ENCODE assay signal across 1 cellular context in the genomic region with DNA sequence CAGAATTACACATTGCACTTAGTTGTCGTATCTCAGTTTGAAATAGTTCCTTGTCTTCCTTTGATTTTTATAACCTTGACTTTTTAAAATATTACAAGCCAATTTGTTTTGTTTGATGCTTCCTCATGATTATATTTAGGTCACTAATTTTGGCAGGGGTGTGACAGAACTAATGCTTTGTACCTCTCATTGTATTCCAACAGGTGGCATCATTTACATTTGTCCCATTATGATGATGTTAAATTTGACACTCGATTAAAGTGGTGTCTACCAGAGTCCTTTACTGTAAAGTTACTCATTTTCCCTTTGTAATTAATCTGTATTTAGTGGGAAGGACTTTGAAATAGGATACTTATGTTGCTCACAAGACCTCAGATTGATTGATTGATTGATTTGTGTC.
A peak's percentile ranks its signal among the peaks of the same experiment; 100 is the strongest.
TF ChIP-seq lines count a peak whose summit lies in the region.

No MANE protein-coding gene starts in this region.

TF ChIP-seq in HepG2, 621 proteins besides CTCF, POLR2A, EP300 and RAD21 (continued from another document):
- TF ChIP-seq, protein P1, sequence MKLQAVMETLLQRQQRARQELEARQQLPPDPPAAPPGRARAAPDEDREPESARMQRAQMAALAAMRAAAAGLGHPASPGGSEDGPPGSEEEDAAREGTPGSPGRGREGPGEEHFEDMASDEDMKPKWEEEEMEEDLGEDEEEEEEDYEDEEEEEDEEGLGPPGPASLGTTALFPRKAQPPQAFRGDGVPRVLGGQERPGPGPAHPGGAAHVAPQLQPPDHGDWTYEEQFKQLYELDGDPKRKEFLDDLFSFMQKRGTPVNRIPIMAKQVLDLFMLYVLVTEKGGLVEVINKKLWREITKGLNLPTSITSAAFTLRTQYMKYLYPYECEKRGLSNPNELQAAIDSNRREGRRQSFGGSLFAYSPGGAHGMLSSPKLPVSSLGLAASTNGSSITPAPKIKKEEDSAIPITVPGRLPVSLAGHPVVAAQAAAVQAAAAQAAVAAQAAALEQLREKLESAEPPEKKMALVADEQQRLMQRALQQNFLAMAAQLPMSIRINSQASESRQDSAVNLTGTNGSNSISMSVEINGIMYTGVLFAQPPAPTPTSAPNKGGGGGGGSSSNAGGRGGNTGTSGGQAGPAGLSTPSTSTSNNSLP (IDR thresholded peaks at IDR 0.05; ENCODE audit: low read depth, low read length), result peak; percentile 6; the same call in 1 of the 2 replicates
- TF ChIP-seq RCOR2 (CRISPR knock-in tag; IDR thresholded peaks at IDR 0.05), result no peak
